Comparison of ENCODE assay signal across 1 cellular context in the genomic region with DNA sequence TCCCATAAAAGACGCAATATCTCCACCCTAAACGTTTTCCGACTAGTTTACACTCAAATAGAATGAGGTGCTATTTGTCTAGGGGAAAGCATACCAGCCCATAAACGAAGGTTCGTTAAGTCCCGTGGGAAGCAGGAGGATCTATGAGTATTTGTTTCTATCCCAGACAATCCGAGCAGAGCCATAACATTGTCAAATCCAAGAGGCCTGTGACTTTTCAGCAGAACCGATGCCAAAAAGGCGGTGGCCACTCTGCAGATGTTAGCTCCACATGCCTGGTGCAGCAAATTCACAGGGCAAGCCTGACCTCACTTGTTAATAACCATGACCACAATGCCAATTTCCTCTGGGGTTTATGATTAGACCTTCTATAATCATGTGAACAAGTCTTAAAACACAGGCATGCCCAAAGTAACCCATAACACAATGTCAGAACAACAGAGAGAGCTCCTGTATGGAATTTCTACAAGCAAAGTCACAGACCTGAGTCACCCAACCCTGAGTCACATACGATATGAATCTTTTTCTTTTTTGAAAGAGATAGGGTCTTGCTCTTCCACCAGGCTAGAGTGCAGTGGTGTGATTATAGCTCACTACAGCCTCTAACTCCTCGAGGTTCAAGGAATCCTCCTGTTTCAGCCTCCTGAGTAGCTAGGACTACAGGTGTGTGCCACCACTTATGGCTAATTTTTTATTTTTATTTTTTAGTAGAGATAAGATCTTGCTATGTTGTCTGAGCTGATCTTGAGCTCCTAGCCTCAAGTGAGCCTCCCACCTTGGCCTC.
TF ChIP-seq lines count a peak whose summit lies in the region.

No MANE protein-coding gene starts in this region.

TF ChIP-seq in SK-N-SH, 30 proteins besides CTCF, POLR2A, EP300 and RAD21 (continued from another document):
- TF ChIP-seq FOSL2 (IDR thresholded peaks at IDR 0.05; ENCODE audit: borderline replicate concordance, low read depth) (peak; percentile 95), MEF2A (IDR thresholded peaks at IDR 0.05; ENCODE audit: borderline replicate concordance, low read depth) (no peak; the same call in 1 of the 2 replicates), FOXJ3 (CRISPR knock-in tag; IDR thresholded peaks at IDR 0.05) (no peak), TAF1 (IDR thresholded peaks at IDR 0.05; ENCODE audit: borderline replicate concordance, low read depth, low read length) (no peak), SIN3A (IDR thresholded peaks at IDR 0.05; ENCODE audit: borderline replicate concordance, low read depth, low read length) (no peak), ELF1 (IDR thresholded peaks at IDR 0.05) (no peak), ZBTB33 (IDR thresholded peaks at IDR 0.05; ENCODE audit: borderline replicate concordance, low read depth) (no peak), REST (IDR thresholded peaks at IDR 0.05; ENCODE audit: low read depth, low read length) (no peak), MXI1 (IDR thresholded peaks at IDR 0.05; ENCODE audit: low read depth, low read length) (no peak), RXRA (IDR thresholded peaks at IDR 0.05; ENCODE audit: borderline replicate concordance, low read depth) (no peak), FOXM1 (IDR thresholded peaks at IDR 0.05; ENCODE audit: low read depth) (0 out of 2 replicates have a peak, but pooled peaks have one; percentile 16), TCF12 (IDR thresholded peaks at IDR 0.05) (peak; percentile 65), POLR2AphosphoS5 (IDR thresholded peaks at IDR 0.05; ENCODE audit: low read depth, low read length) (peak; percentile 49; the same call in 1 of the 2 replicates), SMC3 (IDR thresholded peaks at IDR 0.05; ENCODE audit: low read depth, low read length) (no peak), TEAD4 (IDR thresholded peaks at IDR 0.05; ENCODE audit: borderline replicate concordance, insufficient read depth) (peak; percentile 76; the same call in 1 of the 2 replicates)
- TF ChIP-seq, protein P1, sequence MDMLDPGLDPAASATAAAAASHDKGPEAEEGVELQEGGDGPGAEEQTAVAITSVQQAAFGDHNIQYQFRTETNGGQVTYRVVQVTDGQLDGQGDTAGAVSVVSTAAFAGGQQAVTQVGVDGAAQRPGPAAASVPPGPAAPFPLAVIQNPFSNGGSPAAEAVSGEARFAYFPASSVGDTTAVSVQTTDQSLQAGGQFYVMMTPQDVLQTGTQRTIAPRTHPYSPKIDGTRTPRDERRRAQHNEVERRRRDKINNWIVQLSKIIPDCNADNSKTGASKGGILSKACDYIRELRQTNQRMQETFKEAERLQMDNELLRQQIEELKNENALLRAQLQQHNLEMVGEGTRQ (IDR thresholded peaks at IDR 0.05; ENCODE audit: borderline replicate concordance, low read depth, low read length), result no peak
